Comparison of ENCODE assay signal across 18 cellular contexts in the genomic region with DNA sequence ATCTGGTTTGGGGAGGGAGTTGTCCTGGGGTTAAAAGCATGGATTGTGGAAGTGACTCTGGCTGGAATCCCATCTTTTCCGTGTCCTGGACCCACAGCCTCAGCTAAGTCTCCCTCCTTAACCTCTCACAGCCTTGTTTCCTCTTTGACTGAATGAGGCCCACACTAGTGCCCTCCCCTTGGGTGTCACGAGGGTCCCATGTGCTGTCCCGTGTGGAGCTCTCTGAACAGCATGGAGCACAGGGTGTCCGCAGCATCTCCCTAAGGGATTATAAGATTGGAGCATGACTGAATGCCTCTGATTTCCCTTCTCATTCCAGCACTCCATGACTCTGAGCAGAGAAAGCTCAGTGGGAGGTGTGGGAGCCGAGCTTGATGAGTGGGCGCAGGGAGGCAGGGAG.
DNase-seq lines count a peak whose midpoint lies in the region; ATAC-seq, FAIRE-seq and TF ChIP-seq lines count a peak whose summit lies in the region.
"Had no signal": no experiment of that assay in that cellular context is flagged by ENCODE, and none has a peak within 500 bp of the region (broad histone marks: within the 10 kb centered on the region; RNA-seq: fewer than 3 reads in every experiment).

No MANE protein-coding gene starts in this region.

- TF ChIP-seq RAD21 in HepG2 (CRISPR knock-in tag; IDR thresholded peaks at IDR 0.05) (no peak), H1 (IDR thresholded peaks at IDR 0.05 in 1 of 2, conservative IDR thresholded peaks at IDR 0.05 in 1 of 2; ENCODE audit: low read depth in 2 of 2, low read length in 2 of 2) (no peak)

- peak overlapping the region; percentile 24; the same call in 1 of the 2 replicates for H2AK5ac ChIP-seq in H1 (ENCODE audit: low read depth, low read length)

- no peak overlapping the region for H3K56ac ChIP-seq in H1 (replicated peaks; ENCODE audit: insufficient read length, low read depth, low read length)

- DNase-seq in HepG2 (ENCODE audit: low spot score) (no peak), right lobe of liver (no peak), H1 (ENCODE audit: low read depth in 1 of 2, low spot score in 2 of 2) (no peak), nephron progenitor cell (no peak), stomach (peak; percentile 0), brain microvascular endothelial cell (no peak)
- DNase-seq in activated CD4-positive, alpha-beta T cell treated with anti-CD3 and anti-CD28 coated beads, Interleukin-2, amount 50 U/mL, for 48 hours: no peak
- DNase-seq in activated CD4-positive, CD25-positive, alpha-beta regulatory T cell treated with anti-CD3 and anti-CD28 coated beads, Interleukin-2, amount 50 U/mL, for 72 hours: no peak
- DNase-seq: C1 segment of cervical spinal cord; Caco-2; CD8-positive, alpha-beta T cell; DMS153; DND-41; GOT3; H7; HCEC 1CT had no signal

- H2BK5ac ChIP-seq in H1 (ENCODE audit: low read depth, low read length): no peak overlapping the region

- H3K4me2 ChIP-seq in HepG2 (ENCODE audit: low read depth, low read length): no peak overlapping the region
- H3K4me2 ChIP-seq in H1 (ENCODE audit: insufficient read depth in 1 of 2, low read depth in 2 of 2, low read length in 2 of 2): no peak overlapping the region

- H2AFZ ChIP-seq in HepG2 (ENCODE audit: low read length): no peak overlapping the region
- no peak overlapping the region for H2AFZ ChIP-seq in H1 (ENCODE audit: low read length)

- WGBS in HepG2 (ENCODE audit: low lambda C conversion rate): 0% methylated on average over 3 of the region's 6 CpGs
- WGBS in right lobe of liver (ENCODE audit: insufficient coverage, low coverage, low lambda C conversion rate, missing lambda C conversion rate): 25% methylated on average over 3 of the region's 6 CpGs
- WGBS in H1 (ENCODE audit: extremely low coverage in 1 of 2, insufficient coverage in 1 of 2, insufficient read length in 1 of 2, insufficient replicate concordance in 2 of 2, low coverage in 1 of 2, low lambda C conversion rate in 2 of 2, missing lambda C conversion rate in 1 of 2), 2 experiments: 86% methylated on average over 6 of the region's 6 CpGs; no CpG with 5 or more reads in 1 of the 2 experiments
- 64 to 76% (median 70%) methylated on average over 6 of the region's 6 CpGs for WGBS in stomach, 5 donors

- H2BK15ac ChIP-seq in H1 (ENCODE audit: low read length): no peak overlapping the region

- no peak overlapping the region for H4K91ac ChIP-seq in H1 (replicated peaks; ENCODE audit: insufficient read length, low read length)

- TF ChIP-seq CTCF in HepG2 (CRISPR knock-in tag; IDR thresholded peaks at IDR 0.05) (no peak), right lobe of liver (IDR thresholded peaks at IDR 0.05) (no peak), H1 (IDR thresholded peaks at IDR 0.05; ENCODE audit: control extremely low read depth in 1 of 3, insufficient read depth in 1 of 3, low read depth in 1 of 3, low read length in 3 of 3) (no peak), nephron progenitor cell (IDR thresholded peaks at IDR 0.05) (no peak), stomach (IDR thresholded peaks at IDR 0.05) (no peak), brain microvascular endothelial cell (IDR thresholded peaks at IDR 0.05; ENCODE audit: low read depth, low read length, missing control alignments) (no peak)

- H3K36me3 ChIP-seq in HepG2 (replicated peaks in 1 of 2; ENCODE audit: control insufficient read depth in 1 of 2, insufficient read depth in 2 of 2, low read length in 2 of 2): no peaks in the 10 kb centered on the region
- no peaks in the 10 kb centered on the region for H3K36me3 ChIP-seq in right lobe of liver
- no peaks in the 10 kb centered on the region for H3K36me3 ChIP-seq in H1 (ENCODE audit: control insufficient read depth in 2 of 4, insufficient read depth in 4 of 4, low read length in 3 of 4)
- H3K36me3 ChIP-seq in stomach: no peaks in the 10 kb centered on the region
- H3K36me3 ChIP-seq in brain microvascular endothelial cell (replicated peaks): no peaks in the 10 kb centered on the region

- H3K4me3 Mint-ChIP-seq in nephron progenitor cell: no peak overlapping the region
- H3K4me3 Mint-ChIP-seq: CD8-positive, alpha-beta T cell had no signal

- no peak for TF ChIP-seq POLR2A in HepG2 (IDR thresholded peaks at IDR 0.05; ENCODE audit: insufficient read depth in 1 of 2, low read depth in 2 of 2, low read length in 2 of 2)
- no peak for TF ChIP-seq POLR2A in right lobe of liver (IDR thresholded peaks at IDR 0.05)
- TF ChIP-seq POLR2A in H1 (IDR thresholded peaks at IDR 0.05; ENCODE audit: control extremely low read depth in 1 of 2, low read depth in 2 of 2, low read length in 2 of 2): no peak
- no peak for TF ChIP-seq POLR2A in stomach (IDR thresholded peaks at IDR 0.05)

- H3K27me3 ChIP-seq in HepG2 (ENCODE audit: control insufficient read depth in 1 of 2, insufficient read depth in 2 of 2, low read length in 2 of 2): peaks cover 0 to 10% of the 10 kb centered on the region in 2 experiments; a peak in 1 of 5 replicates
- H3K27me3 ChIP-seq in right lobe of liver: no peaks in the 10 kb centered on the region
- H3K27me3 ChIP-seq in H1 (replicated peaks in 1 of 4; ENCODE audit: control insufficient read depth in 3 of 4, extremely low read depth in 1 of 4, insufficient read depth in 3 of 4, low read length in 3 of 4): no peaks in the 10 kb centered on the region
- peaks cover 0 to 35% (median 2%) of the 10 kb centered on the region in 3 donors for H3K27me3 ChIP-seq in stomach
- no peaks in the 10 kb centered on the region for H3K27me3 ChIP-seq in brain microvascular endothelial cell (replicated peaks)

- no peak overlapping the region for H3K14ac ChIP-seq in H1 (ENCODE audit: insufficient read length)

- POLR2A ChIA-PET in HepG2 (lab: Yijun Ruan, JAX): no interaction called here
- POLR2A ChIA-PET in H1 (lab: Charles Lee; ENCODE audit: partially characterized antibody): no interaction called here

- in situ Hi-C loops in HepG2 (cut with HindIII; ENCODE audit: extremely low pct_ligation_motif_present, low pct_unique_long_range_greater_than_20kb) (no loop called here), brain microvascular endothelial cell (cut with HindIII; ENCODE audit: low pct_ligation_motif_present, low sequenced_read_pairs) (no loop called here)

- H3K79me2 ChIP-seq in HepG2 (ENCODE audit: insufficient read depth, low read length) (no peaks in the 10 kb centered on the region), H1 (ENCODE audit: control insufficient read depth in 1 of 2, insufficient read depth in 2 of 2, low read length in 2 of 2) (no peaks in the 10 kb centered on the region)

- peaks cover 5% of the 10 kb centered on the region for H3K4me1 Mint-ChIP-seq in nephron progenitor cell

- H3K9me3 Mint-ChIP-seq in nephron progenitor cell: peaks cover 36% of the 10 kb centered on the region

- FAIRE-seq in HepG2 (lab: Jason Lieb, UNC) (no peak), H1 (lab: Jason Lieb, UNC) (no peak)
- FAIRE-seq: G401.6, GM12892 had no signal

- H3K27ac ChIP-seq in HepG2 (ENCODE audit: extremely low read length, insufficient read depth, low read length) (no peak overlapping the region), right lobe of liver (no peak overlapping the region), H1 (ENCODE audit: low read depth, low read length) (no peak overlapping the region), stomach (no peak overlapping the region), brain microvascular endothelial cell (no peak overlapping the region)

- H3K23ac ChIP-seq in H1 (ENCODE audit: insufficient read length): no peak overlapping the region

- H3K4me3 ChIP-seq in HepG2 (replicated peaks in 1 of 3; ENCODE audit: insufficient read depth in 1 of 3, low read depth in 2 of 3, low read length in 3 of 3): no peak overlapping the region
- H3K4me3 ChIP-seq in right lobe of liver: no peak overlapping the region
- no peak overlapping the region for H3K4me3 ChIP-seq in H1 (ENCODE audit: extremely low read depth in 1 of 4, insufficient read depth in 2 of 4, low read depth in 3 of 4, low read length in 4 of 4)
- H3K4me3 ChIP-seq in stomach: no peak overlapping the region
- H3K4me3 ChIP-seq in brain microvascular endothelial cell (ENCODE audit: low read depth, low read length): no peak overlapping the region

- H4K20me1 ChIP-seq in HepG2 (ENCODE audit: insufficient read depth, low read length): no peaks in the 10 kb centered on the region
- no peaks in the 10 kb centered on the region for H4K20me1 ChIP-seq in H1 (replicated peaks in 1 of 2; ENCODE audit: control insufficient read depth in 1 of 2, insufficient read depth in 2 of 2, low read length in 2 of 2)

- ATAC-seq in HepG2 (no peak), right lobe of liver (no peak)
- ATAC-seq: CD8-positive, alpha-beta T cell had no signal

- H3K4ac ChIP-seq in H1 (replicated peaks; ENCODE audit: insufficient read length, low read depth, low read length): no peak overlapping the region

- H4K5ac ChIP-seq in H1 (ENCODE audit: insufficient read length, low read depth, low read length): no peak overlapping the region

- CTCF ChIA-PET in HepG2 (lab: Yijun Ruan, JAX; ENCODE audit: low intra/inter-chr PET ratio, low total read pairs): no interaction called here
- CTCF ChIA-PET in H1 (lab: Charles Lee; ENCODE audit: partially characterized antibody): interaction anchor here (4.2 to 5.2 kb wide), 2 partner anchors 10 to 28 kb away, joined by 35 to 47 read pairs; no protein-coding TSS in a partner anchor

- H2BK20ac ChIP-seq in H1 (ENCODE audit: low read length): 0 out of 2 replicates have a peak overlapping the region, but pooled peaks have one; percentile 41

- TF ChIP-seq EP300 in HepG2 (IDR thresholded peaks at IDR 0.05; ENCODE audit: low read depth in 2 of 2, low read length in 2 of 2) (no peak), HepG2 (CRISPR knock-in tag; IDR thresholded peaks at IDR 0.05; ENCODE audit: borderline replicate concordance) (no peak), H1 (IDR thresholded peaks at IDR 0.05; ENCODE audit: borderline replicate concordance in 1 of 2, low read depth in 2 of 2, low read length in 2 of 2) (no peak), stomach (IDR thresholded peaks at IDR 0.05) (no peak)

- H3K9me3 ChIP-seq in HepG2 (ENCODE audit: low read length) (no peaks in the 10 kb centered on the region), right lobe of liver (no peaks in the 10 kb centered on the region), H1 (ENCODE audit: insufficient read depth in 2 of 2, low read depth in 1 of 2, low read length in 1 of 2) (peaks cover 14 to 20% of the 10 kb centered on the region in 2 experiments), stomach (peaks cover 0 to 10% (median 5%) of the 10 kb centered on the region in 4 donors)
- H3K9me3 ChIP-seq: Caco-2 had no signal

- H3K9ac ChIP-seq in HepG2 (ENCODE audit: insufficient read depth, low read depth, low read length) (no peak overlapping the region), H1 (replicated peaks in 1 of 4; ENCODE audit: extremely low read depth in 1 of 4, low read depth in 3 of 4, low read length in 3 of 4) (no peak overlapping the region)

- intact Hi-C loops in HepG2 (cut with micrococcal nuclease; ENCODE audit: unreplicated experiment) (no loop called here), right lobe of liver (cut with DNase I) (no loop called here), stomach (cut with DNase I; ENCODE audit: low total_unique reads) (no loop called here)

- H3K18ac ChIP-seq in H1 (ENCODE audit: extremely low read depth, low read length): no peak overlapping the region

- no TSS peak for BruUV-seq in HepG2 (replicated peaks; lab: Mats Ljungman, UMichigan)

- no peak overlapping the region for H2BK12ac ChIP-seq in H1 (ENCODE audit: low read depth, low read length)

- H3K27me3 Mint-ChIP-seq in nephron progenitor cell (ENCODE audit: low read depth, poor library complexity): peaks cover 39% of the 10 kb centered on the region

- H3K4me1 ChIP-seq in HepG2 (ENCODE audit: insufficient read depth, low read length) (no peaks in the 10 kb centered on the region), right lobe of liver (peaks cover 0 to 3% (median 0%) of the 10 kb centered on the region in 4 donors), H1 (replicated peaks in 1 of 4; ENCODE audit: control insufficient read depth in 3 of 4, insufficient read depth in 4 of 4, low read length in 3 of 4) (no peaks in the 10 kb centered on the region), stomach (no peaks in the 10 kb centered on the region)
- H3K4me1 ChIP-seq: Caco-2 had no signal

- no peaks in the 10 kb centered on the region for H3K36me3 Mint-ChIP-seq in nephron progenitor cell (ENCODE audit: low read depth)
- H3K36me3 Mint-ChIP-seq: CD8-positive, alpha-beta T cell had no signal

- no peaks in the 10 kb centered on the region for H3K79me1 ChIP-seq in H1 (ENCODE audit: low read depth, low read length)

- peak overlapping the region; percentile 36 for H3K27ac Mint-ChIP-seq in nephron progenitor cell
- H3K27ac Mint-ChIP-seq: CD8-positive, alpha-beta T cell had no signal

- H4K8ac ChIP-seq in H1 (ENCODE audit: extremely low read depth, insufficient read depth, low read length): no peak overlapping the region

- no peak overlapping the region for H2BK120ac ChIP-seq in H1 (replicated peaks; ENCODE audit: low read depth, low read length)

- H3K23me2 ChIP-seq in H1 (ENCODE audit: low read depth, low read length): no peaks in the 10 kb centered on the region
